In the genomic region with DNA sequence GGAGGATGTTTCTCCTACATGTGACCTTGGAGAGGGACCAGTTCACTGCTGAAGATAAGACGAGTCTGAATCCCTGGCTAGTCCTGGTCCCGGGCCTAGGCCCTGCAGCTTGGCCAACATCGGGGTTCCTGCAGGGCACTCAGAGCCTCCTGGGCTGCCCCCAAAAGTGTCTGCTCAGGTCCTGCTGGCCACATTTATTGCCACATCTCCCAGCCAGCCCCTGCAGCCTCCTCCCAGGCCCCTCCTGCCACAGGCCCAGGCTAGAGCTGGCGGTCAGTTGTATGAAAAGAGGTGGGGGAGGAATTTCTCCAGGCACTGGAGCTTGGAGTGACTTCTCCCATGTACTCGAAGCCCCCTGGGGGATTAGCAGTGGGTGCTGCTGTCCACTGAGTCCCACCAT, we compare ENCODE assay signal across 17 cellular contexts. TPM values are rescaled to one million over a fixed set of nuclear protein-coding genes. Genes with fewer than 3 reads are reported as not detected.
DNase-seq lines count a peak whose midpoint lies in the region; ATAC-seq and TF ChIP-seq lines count a peak whose summit lies in the region.
"Had no signal": no experiment of that assay in that cellular context is flagged by ENCODE, and none has a peak within 500 bp of the region (broad histone marks: within the 10 kb centered on the region; RNA-seq: fewer than 3 reads in every experiment).

No MANE protein-coding gene starts in this region.

- intact Hi-C loops in A673 (cut with micrococcal nuclease; ENCODE audit: unreplicated experiment) (no loop called here), right lobe of liver (cut with DNase I) (loop anchor here in 1 of 2 donors (10.0 kb wide), 1 partner anchor 69 kb away; no protein-coding TSS in a partner anchor)
- intact Hi-C loops in CD4-positive, alpha-beta T cell (cut with DNase I, micrococcal nuclease), result no loop called here

- CTCF ChIA-PET in A673 (lab: Charles Lee), result interaction anchor here (0.6 kb wide), 1 partner anchor 15 kb away, joined by 3 read pairs; no protein-coding TSS in a partner anchor
- CTCF ChIA-PET in CD4-positive, alpha-beta T cell (lab: Charles Lee), result no interaction called here
- CTCF ChIA-PET in activated naive CD4-positive, alpha-beta T cell treated with anti-CD3 and anti-CD28 coated beads, Interleukin-2, amount 10 ng/mL, durations not matched to agents 7 days and 5 days (lab: Charles Lee), result interaction anchor here (1.7 kb wide), 1 partner anchor 87 kb away, joined by 3 read pairs; no protein-coding TSS in a partner anchor

- no peak overlapping the region for H3K4me3 Mint-ChIP-seq in activated T-helper 17 cell treated with anti-CD3 and anti-CD28 coated beads, Interleukin-2, amount 50 U/mL, for 72 hours
- no peak overlapping the region for H3K4me3 Mint-ChIP-seq in CD4-positive, alpha-beta T cell
- no peak overlapping the region for H3K4me3 Mint-ChIP-seq in activated naive CD4-positive, alpha-beta T cell treated with anti-CD3 and anti-CD28 coated beads, Interleukin-2, amount 10 ng/mL, durations not matched to agents 7 days and 5 days
- H3K4me3 Mint-ChIP-seq: activated CD4-positive, alpha-beta T cell treated with anti-CD3 and anti-CD28 coated beads, Interleukin-2, amount 10 ng/mL, durations not matched to agents 7 days and 5 days; activated naive CD8-positive, alpha-beta T cell treated with anti-CD3 and anti-CD28 coated beads for 36 hours; neural crest cell had no signal

- no peak for DNase-seq in A673 (ENCODE audit: low spot score)
- DNase-seq in fibroblast of the aortic adventitia (ENCODE audit: low read depth), result peak; percentile 14
- no peak for DNase-seq in right lobe of liver
- DNase-seq in NCI-H128 (lab: John Stamatoyannopoulos, UW; ENCODE audit: unreplicated experiment), result no peak
- no peak for DNase-seq in CD4-positive, alpha-beta T cell
- DNase-seq in activated naive CD4-positive, alpha-beta T cell treated with anti-CD3 and anti-CD28 coated beads, Interleukin-2, amount 10 ng/mL, durations not matched to agents 7 days and 5 days, result no peak
- DNase-seq: activated CD4-positive, alpha-beta T cell treated with anti-CD3 and anti-CD28 coated beads, Interleukin-2, amount 10 ng/mL, durations not matched to agents 7 days and 5 days; activated naive CD8-positive, alpha-beta T cell treated with anti-CD3 and anti-CD28 coated beads for 36 hours; activated T-cell treated with anti-CD3 and anti-CD28 coated beads, Interleukin-2, amount 50 U/mL, for 1 hour; GDM1; NCI-H1105 treated with DMSO at 0.1 percent for 48 hours; SIG-M5; T1000 had no signal

- peak overlapping the region; percentile 99 for H3K4me2 ChIP-seq in skeletal muscle satellite cell (ENCODE audit: low read length)

- peak overlapping the region; percentile 99 for H3K9ac ChIP-seq in skeletal muscle satellite cell (ENCODE audit: low read depth, low read length)

- H3K36me3 Mint-ChIP-seq in activated T-helper 17 cell treated with anti-CD3 and anti-CD28 coated beads, Interleukin-2, amount 50 U/mL, for 72 hours (ENCODE audit: low read depth), result no peaks in the 10 kb centered on the region
- peaks cover 6% of the 10 kb centered on the region for H3K36me3 Mint-ChIP-seq in CD4-positive, alpha-beta T cell (ENCODE audit: low read depth)
- H3K36me3 Mint-ChIP-seq in activated naive CD4-positive, alpha-beta T cell treated with anti-CD3 and anti-CD28 coated beads, Interleukin-2, amount 10 ng/mL, durations not matched to agents 7 days and 5 days, result no peaks in the 10 kb centered on the region
- H3K36me3 Mint-ChIP-seq: activated naive CD8-positive, alpha-beta T cell treated with anti-CD3 and anti-CD28 coated beads for 36 hours had no signal

- H3K9me3 ChIP-seq in A673 (ENCODE audit: low read depth, low read length, poor library complexity, severe bottlenecking) (no peaks in the 10 kb centered on the region), skeletal muscle satellite cell (replicated peaks; ENCODE audit: low read length) (no peaks in the 10 kb centered on the region), right lobe of liver (no peaks in the 10 kb centered on the region)
- no peaks in the 10 kb centered on the region for H3K9me3 ChIP-seq in CD4-positive, alpha-beta T cell (ENCODE audit: control insufficient read depth, low read length)

- no peaks in the 10 kb centered on the region for H3K4me1 Mint-ChIP-seq in activated T-helper 17 cell treated with anti-CD3 and anti-CD28 coated beads, Interleukin-2, amount 50 U/mL, for 72 hours
- H3K4me1 Mint-ChIP-seq in CD4-positive, alpha-beta T cell (ENCODE audit: low read depth), result no peaks in the 10 kb centered on the region
- H3K4me1 Mint-ChIP-seq in activated naive CD4-positive, alpha-beta T cell treated with anti-CD3 and anti-CD28 coated beads, Interleukin-2, amount 10 ng/mL, durations not matched to agents 7 days and 5 days, result peaks cover 5% of the 10 kb centered on the region
- H3K4me1 Mint-ChIP-seq: activated CD4-positive, alpha-beta T cell treated with anti-CD3 and anti-CD28 coated beads, Interleukin-2, amount 10 ng/mL, durations not matched to agents 7 days and 5 days; activated naive CD8-positive, alpha-beta T cell treated with anti-CD3 and anti-CD28 coated beads for 36 hours; neural crest cell had no signal

- no peak for TF ChIP-seq POLR2A in right lobe of liver (IDR thresholded peaks at IDR 0.05)

- H3K27me3 Mint-ChIP-seq in activated T-helper 17 cell treated with anti-CD3 and anti-CD28 coated beads, Interleukin-2, amount 50 U/mL, for 72 hours, result no peaks in the 10 kb centered on the region
- H3K27me3 Mint-ChIP-seq in CD4-positive, alpha-beta T cell, result no peaks in the 10 kb centered on the region
- H3K27me3 Mint-ChIP-seq in activated naive CD4-positive, alpha-beta T cell treated with anti-CD3 and anti-CD28 coated beads, Interleukin-2, amount 10 ng/mL, durations not matched to agents 7 days and 5 days, result no peaks in the 10 kb centered on the region
- H3K27me3 Mint-ChIP-seq: activated CD4-positive, alpha-beta T cell treated with anti-CD3 and anti-CD28 coated beads, Interleukin-2, amount 10 ng/mL, durations not matched to agents 7 days and 5 days; activated naive CD8-positive, alpha-beta T cell treated with anti-CD3 and anti-CD28 coated beads for 36 hours had no signal

- no CpG with 5 or more reads among the region's 5 CpGs for WGBS in right lobe of liver (ENCODE audit: insufficient coverage, low coverage, low lambda C conversion rate, missing lambda C conversion rate)

- H3K4me1 ChIP-seq in A673 (ENCODE audit: insufficient read depth, low read length, poor library complexity, severe bottlenecking) (peaks cover 17% of the 10 kb centered on the region), skeletal muscle satellite cell (ENCODE audit: control insufficient read depth, insufficient read depth, low read length) (peaks cover 93% of the 10 kb centered on the region), right lobe of liver (peaks cover 0 to 20% (median 11%) of the 10 kb centered on the region in 4 donors)

- TF ChIP-seq CTCF in A673 (conservative IDR thresholded peaks at IDR 0.05; ENCODE audit: low read depth, low read length) (no peak), fibroblast of the aortic adventitia (IDR thresholded peaks at IDR 0.05; ENCODE audit: insufficient read depth, low read length) (no peak), right lobe of liver (IDR thresholded peaks at IDR 0.05) (no peak)
- no peak for TF ChIP-seq CTCF in CD4-positive, alpha-beta T cell (IDR thresholded peaks at IDR 0.05)

- ATAC-seq in activated T-helper 17 cell treated with anti-CD3 and anti-CD28 coated beads, Interleukin-2, amount 50 U/mL, for 72 hours (replicated peaks), result no peak
- ATAC-seq in right lobe of liver, result no peak
- no peak for ATAC-seq in CD4-positive, alpha-beta T cell (ENCODE audit: poor library complexity)

- BruUV-seq in A673 (replicated peaks; lab: Mats Ljungman, UMichigan), result no TSS peak

- peak overlapping the region; percentile 38 for H3K27ac ChIP-seq in A673 (ENCODE audit: low read depth, low read length, poor library complexity, severe bottlenecking)
- H3K27ac ChIP-seq in right lobe of liver, result no peak overlapping the region
- no peak overlapping the region for H3K27ac ChIP-seq in CD4-positive, alpha-beta T cell (ENCODE audit: low read depth, low read length)

- POLR2A ChIA-PET in A673 (lab: Charles Lee; ENCODE audit: low non-redundant PET), result interaction anchor here (0.6 kb wide), 1 partner anchor 25 kb away, joined by 3 read pairs; no protein-coding TSS in a partner anchor
- POLR2A ChIA-PET in CD4-positive, alpha-beta T cell (lab: Charles Lee), result no interaction called here

- H3K36me3 ChIP-seq in A673 (ENCODE audit: insufficient read depth, low read length, poor library complexity, severe bottlenecking) (peaks cover 87% of the 10 kb centered on the region), skeletal muscle satellite cell (ENCODE audit: insufficient read depth, low read length) (peaks cover 90% of the 10 kb centered on the region), right lobe of liver (peaks cover 0 to 13% (median 5%) of the 10 kb centered on the region in 4 donors)

- H3K27ac Mint-ChIP-seq in activated T-helper 17 cell treated with anti-CD3 and anti-CD28 coated beads, Interleukin-2, amount 50 U/mL, for 72 hours, result peak overlapping the region; percentile 53
- no peak overlapping the region for H3K27ac Mint-ChIP-seq in CD4-positive, alpha-beta T cell
- H3K27ac Mint-ChIP-seq in activated naive CD4-positive, alpha-beta T cell treated with anti-CD3 and anti-CD28 coated beads, Interleukin-2, amount 10 ng/mL, durations not matched to agents 7 days and 5 days, result no peak overlapping the region
- H3K27ac Mint-ChIP-seq: activated naive CD8-positive, alpha-beta T cell treated with anti-CD3 and anti-CD28 coated beads for 36 hours had no signal

- no peaks in the 10 kb centered on the region for H3K27me3 ChIP-seq in A673 (replicated peaks; ENCODE audit: insufficient read depth, low read depth, low read length, poor library complexity)
- H3K27me3 ChIP-seq in skeletal muscle satellite cell (ENCODE audit: control insufficient read depth, insufficient read depth, low read length), result no peaks in the 10 kb centered on the region
- H3K27me3 ChIP-seq in right lobe of liver, result no peaks in the 10 kb centered on the region
- H3K27me3 ChIP-seq in CD4-positive, alpha-beta T cell (ENCODE audit: control insufficient read depth, insufficient read depth, low read length), result no peaks in the 10 kb centered on the region

- H3K4me3 ChIP-seq in A673 (ENCODE audit: low read depth, low read length, poor library complexity, severe bottlenecking), result no peak overlapping the region
- no peak overlapping the region for H3K4me3 ChIP-seq in fibroblast of the aortic adventitia (ENCODE audit: low read depth, low read length)
- peak overlapping the region; percentile 23 for H3K4me3 ChIP-seq in skeletal muscle satellite cell (ENCODE audit: low read length)
- no peak overlapping the region for H3K4me3 ChIP-seq in right lobe of liver
- H3K4me3 ChIP-seq: lung had no signal

- no peaks in the 10 kb centered on the region for H3K9me3 Mint-ChIP-seq in activated T-helper 17 cell treated with anti-CD3 and anti-CD28 coated beads, Interleukin-2, amount 50 U/mL, for 72 hours
- no peaks in the 10 kb centered on the region for H3K9me3 Mint-ChIP-seq in CD4-positive, alpha-beta T cell
- no peaks in the 10 kb centered on the region for H3K9me3 Mint-ChIP-seq in activated naive CD4-positive, alpha-beta T cell treated with anti-CD3 and anti-CD28 coated beads, Interleukin-2, amount 10 ng/mL, durations not matched to agents 7 days and 5 days
- H3K9me3 Mint-ChIP-seq: activated CD4-positive, alpha-beta T cell treated with anti-CD3 and anti-CD28 coated beads, Interleukin-2, amount 10 ng/mL, durations not matched to agents 7 days and 5 days; activated naive CD8-positive, alpha-beta T cell treated with anti-CD3 and anti-CD28 coated beads for 36 hours; neural crest cell had no signal

RNA-seq across cellular contexts. Expression of a gene that starts 56.5 kb away (rescaled TPM):
- total RNA-seq in A673 (2021) (2.0 and 4.0 TPM in 2 replicates), fibroblast of the aortic adventitia (ENCODE audit: low replicate concordance) (13.4 and 24.4 TPM in 2 replicates), right lobe of liver (100 to 1,000 TPM in 3 of 6 experiments, 10 to 100 TPM in 3; 64.4 to 152 (median 95.1) TPM)
- total RNA-seq in activated T-helper 17 cell treated with anti-CD3 and anti-CD28 coated beads, Interleukin-2, amount 50 U/mL, for 72 hours, result 10 to 100 TPM; 15.4 to 18.7 TPM
- 9.0 and 14.2 TPM in 2 replicates for total RNA-seq in skeletal muscle satellite cell (2012; rRNA removed)
- 1 to 10 TPM; 9.1 to 9.3 TPM for total RNA-seq in CD4-positive, alpha-beta T cell
